In genomic region chr10:89644967-89645741, GRCh38 we compare ENCODE assay signal across 1 cellular context.
TF ChIP-seq lines count a peak whose summit lies in the region.

PANK1 (minus strand) TSS chr10:89645242; CDS start chr10:89644891, 351 bp downstream.

TF ChIP-seq in H1, 55 proteins besides CTCF, POLR2A, EP300 and RAD21:
- TF ChIP-seq KDM1A (IDR thresholded peaks at IDR 0.05; ENCODE audit: borderline replicate concordance, low read length) (no peak), SIN3A (conservative IDR thresholded peaks at IDR 0.05 in 1 of 2, IDR thresholded peaks at IDR 0.05 in 1 of 2; ENCODE audit: low read depth in 1 of 2, low read length in 2 of 2) (0 out of 4 replicates have a peak, but pooled peaks of 1 of the 2 experiments have one; percentile 37), EGR1 (IDR thresholded peaks at IDR 0.05; ENCODE audit: borderline replicate concordance, low read depth, low read length) (no peak), RBBP5 (IDR thresholded peaks at IDR 0.05; ENCODE audit: borderline replicate concordance, low read depth, low read length) (no peak; the same call in 1 of the 2 replicates), RNF2 (IDR thresholded peaks at IDR 0.05; ENCODE audit: borderline replicate concordance, low read depth, low read length, missing control alignments, poor library complexity, severe bottlenecking) (no peak), TAF1 (IDR thresholded peaks at IDR 0.05; ENCODE audit: low read depth, low read length) (peak; percentile 71), YY1 (IDR thresholded peaks at IDR 0.05; ENCODE audit: low read depth, low read length) (peak; percentile 42; the same call in 1 of the 2 replicates), NRF1 (IDR thresholded peaks at IDR 0.05; ENCODE audit: low read depth, low read length) (peak; percentile 37; the same call in 1 of the 2 replicates), JUND (IDR thresholded peaks at IDR 0.05; ENCODE audit: low read length) (no peak), POLR2AphosphoS5 (IDR thresholded peaks at IDR 0.05; ENCODE audit: low read depth, low read length) (peak; percentile 54; the same call in 1 of the 2 replicates), CTBP2 (IDR thresholded peaks at IDR 0.05; ENCODE audit: borderline replicate concordance, insufficient read depth, insufficient read length, low read length) (no peak), SIRT6 (IDR thresholded peaks at IDR 0.05; ENCODE audit: low read length) (no peak), PHF8 (conservative IDR thresholded peaks at IDR 0.05; ENCODE audit: low read depth, low read length) (peak; percentile 52), TEAD4 (IDR thresholded peaks at IDR 0.05; ENCODE audit: low read depth, low read length) (no peak), SP4 (IDR thresholded peaks at IDR 0.05; ENCODE audit: low read length) (no peak), CREB1 (IDR thresholded peaks at IDR 0.05) (no peak; the same call in none of the 2 replicates), JUN (IDR thresholded peaks at IDR 0.05; ENCODE audit: low read depth, low read length) (no peak), TBP (IDR thresholded peaks at IDR 0.05; ENCODE audit: low read depth, low read length) (peak; percentile 61), SP2 (IDR thresholded peaks at IDR 0.05; ENCODE audit: low read length) (no peak), KDM5A (IDR thresholded peaks at IDR 0.05; ENCODE audit: low read length) (no peak), TAF7 (optimal IDR thresholded peaks at IDR 0.05; ENCODE audit: borderline replicate concordance, low read depth, low read length) (peak; percentile 73), E2F6 (IDR thresholded peaks at IDR 0.05) (peak; percentile 32)
- TF ChIP-seq, protein P1, sequence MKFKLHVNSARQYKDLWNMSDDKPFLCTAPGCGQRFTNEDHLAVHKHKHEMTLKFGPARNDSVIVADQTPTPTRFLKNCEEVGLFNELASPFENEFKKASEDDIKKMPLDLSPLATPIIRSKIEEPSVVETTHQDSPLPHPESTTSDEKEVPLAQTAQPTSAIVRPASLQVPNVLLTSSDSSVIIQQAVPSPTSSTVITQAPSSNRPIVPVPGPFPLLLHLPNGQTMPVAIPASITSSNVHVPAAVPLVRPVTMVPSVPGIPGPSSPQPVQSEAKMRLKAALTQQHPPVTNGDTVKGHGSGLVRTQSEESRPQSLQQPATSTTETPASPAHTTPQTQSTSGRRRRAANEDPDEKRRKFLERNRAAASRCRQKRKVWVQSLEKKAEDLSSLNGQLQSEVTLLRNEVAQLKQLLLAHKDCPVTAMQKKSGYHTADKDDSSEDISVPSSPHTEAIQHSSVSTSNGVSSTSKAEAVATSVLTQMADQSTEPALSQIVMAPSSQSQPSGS (IDR thresholded peaks at IDR 0.05; ENCODE audit: low read length): no peak
